1 cellular context compared by ENCODE assay signal in genomic region chr7:26202019-26202985, GRCh38.
A peak's percentile ranks its signal among the peaks of the same experiment; 100 is the strongest.
TF ChIP-seq lines count a peak whose summit lies in the region.

No MANE protein-coding gene starts in this region.

TF ChIP-seq in endothelial cell of umbilical vein, 7 proteins besides CTCF, POLR2A, EP300 and RAD21 (continued from another document):
- TF ChIP-seq JUN (IDR thresholded peaks at IDR 0.05; ENCODE audit: borderline replicate concordance, insufficient read depth, insufficient read length, low read depth) (no peak), FOS (IDR thresholded peaks at IDR 0.05; ENCODE audit: borderline replicate concordance, insufficient read depth, low read length) (no peak), MYC (IDR thresholded peaks at IDR 0.05; ENCODE audit: low read depth, low read length) (peak; percentile 67), EZH2 (IDR thresholded peaks at IDR 0.05; ENCODE audit: borderline replicate concordance, low read depth, low read length, severe bottlenecking) (no peak)
TF ChIP-seq in endothelial cell of umbilical vein: peak in this region for 1.
